ENCODE assay signal across 16 cellular contexts in genomic region chr4:55617587-55618197, GRCh38. TPM values are rescaled to one million over a fixed set of nuclear protein-coding genes. Genes with fewer than 3 reads are reported as not detected.
A peak's percentile ranks its signal among the peaks of the same experiment; 100 is the strongest.
DNase-seq lines count a peak whose midpoint lies in the region; ATAC-seq and TF ChIP-seq lines count a peak whose summit lies in the region.
"Had no signal": no experiment of that assay in that cellular context is flagged by ENCODE, and none has a peak within 500 bp of the region (broad histone marks: within the 10 kb centered on the region; RNA-seq: fewer than 3 reads in every experiment).

No MANE protein-coding gene starts in this region.

- intact Hi-C loops in vagina (cut with DNase I): no loop called here

- no peak for TF ChIP-seq POLR2A in vagina (IDR thresholded peaks at IDR 0.05)

- peak; percentile 74 for DNase-seq in GM20000 (ENCODE audit: low spot score)
- no peak for DNase-seq in effector memory CD8-positive, alpha-beta T cell
- no peak for DNase-seq in COR-L47 (lab: John Stamatoyannopoulos, UW)
- DNase-seq in AG08396 (ENCODE audit: low spot score): no peak
- DNase-seq in vagina (ENCODE audit: extremely low spot score in 2 of 2): no peak
- DNase-seq: activated CD4-positive, alpha-beta T cell treated with anti-CD3 and anti-CD28 coated beads, Interleukin-2, amount 10 ng/mL, durations not matched to agents 24 days and 14 days; foreskin melanocyte; left ventricle myocardium inferior; NCI-H1436 had no signal

- H3K4me1 Mint-ChIP-seq in effector memory CD8-positive, alpha-beta T cell (ENCODE audit: low read depth in 2 of 2): no peaks in the 10 kb centered on the region

- H3K27me3 Mint-ChIP-seq in effector memory CD8-positive, alpha-beta T cell: peaks cover 0 to 15% of the 10 kb centered on the region in 2 donors

- TF ChIP-seq CTCF in GM20000 (IDR thresholded peaks at IDR 0.05; ENCODE audit: extremely low read depth, missing control alignments): no peak
- TF ChIP-seq CTCF in vagina (IDR thresholded peaks at IDR 0.05): no peak

- H3K4me1 ChIP-seq in vagina: no peaks in the 10 kb centered on the region
- H3K4me1 ChIP-seq: left ventricle myocardium inferior had no signal

- no peak overlapping the region for H3K4me3 ChIP-seq in vagina
- H3K4me3 ChIP-seq: left ventricle myocardium inferior had no signal

- H3K4me3 Mint-ChIP-seq in effector memory CD8-positive, alpha-beta T cell: no peak overlapping the region
- H3K4me3 Mint-ChIP-seq: activated CD4-positive, alpha-beta T cell treated with anti-CD3 and anti-CD28 coated beads, Interleukin-2, amount 10 ng/mL, durations not matched to agents 24 days and 14 days; activated naive CD8-positive, alpha-beta T cell; CD4-positive, CD25-positive, alpha-beta regulatory T cell had no signal

- H3K27ac Mint-ChIP-seq in effector memory CD8-positive, alpha-beta T cell: no peak overlapping the region
- H3K27ac Mint-ChIP-seq: activated CD4-positive, alpha-beta T cell treated with anti-CD3 and anti-CD28 coated beads, Interleukin-2, amount 10 ng/mL, durations not matched to agents 24 days and 14 days; activated naive CD8-positive, alpha-beta T cell; CD4-positive, CD25-positive, alpha-beta regulatory T cell had no signal

- H3K9me3 Mint-ChIP-seq in effector memory CD8-positive, alpha-beta T cell: no peaks in the 10 kb centered on the region
- H3K9me3 Mint-ChIP-seq: activated CD4-positive, alpha-beta T cell treated with anti-CD3 and anti-CD28 coated beads, Interleukin-2, amount 10 ng/mL, durations not matched to agents 24 days and 14 days had no signal

- no peaks in the 10 kb centered on the region for H3K9me3 ChIP-seq in vagina
- H3K9me3 ChIP-seq: left ventricle myocardium inferior had no signal

- no peak overlapping the region for H3K27ac ChIP-seq in vagina
- H3K27ac ChIP-seq: left ventricle myocardium inferior had no signal

- ATAC-seq in GM18858 (IDR thresholded peaks at IDR 0.05; ENCODE audit: unreplicated experiment): peak; percentile 98
- ATAC-seq in HG02970 (IDR thresholded peaks at IDR 0.05; ENCODE audit: low FRiP score, unreplicated experiment): peak; percentile 71
- ATAC-seq in HG03571 (IDR thresholded peaks at IDR 0.05; ENCODE audit: unreplicated experiment): peak; percentile 90
- ATAC-seq in effector memory CD8-positive, alpha-beta T cell (replicated peaks): no peak

- H3K36me3 Mint-ChIP-seq in effector memory CD8-positive, alpha-beta T cell (ENCODE audit: insufficient read depth): no peaks in the 10 kb centered on the region
- H3K36me3 Mint-ChIP-seq: activated naive CD8-positive, alpha-beta T cell; CD4-positive, CD25-positive, alpha-beta regulatory T cell had no signal

- H3K27me3 ChIP-seq in vagina: no peaks in the 10 kb centered on the region

- no peaks in the 10 kb centered on the region for H3K36me3 ChIP-seq in vagina
- H3K36me3 ChIP-seq: left ventricle myocardium inferior had no signal

RNA-seq across cellular contexts. Expression of gene NMU, which starts 18.4 kb away (rescaled TPM):
- 8.1 TPM for total RNA-seq in vagina
- total RNA-seq: activated CD4-positive, alpha-beta T cell treated with anti-CD3 and anti-CD28 coated beads, Interleukin-2, amount 10 ng/mL, durations not matched to agents 24 days and 14 days; CD4-positive, CD25-positive, alpha-beta regulatory T cell; left ventricle myocardium inferior; subcutaneous adipose tissue had no signal

RNA-seq across cellular contexts. Expression of gene PDCL2, which starts 25.6 kb away (rescaled TPM):
- not detected for total RNA-seq in vagina
- total RNA-seq: activated CD4-positive, alpha-beta T cell treated with anti-CD3 and anti-CD28 coated beads, Interleukin-2, amount 10 ng/mL, durations not matched to agents 24 days and 14 days; CD4-positive, CD25-positive, alpha-beta regulatory T cell; HT1080; left ventricle myocardium inferior; subcutaneous adipose tissue had no signal
